ENCODE assay signal across 8 cellular contexts in genomic region chr1:66532798-66533783, GRCh38. TPM values are rescaled to one million over a fixed set of nuclear protein-coding genes. Genes with fewer than 3 reads are reported as not detected.
DNase-seq lines count a peak whose midpoint lies in the region; ATAC-seq and TF ChIP-seq lines count a peak whose summit lies in the region.

No MANE protein-coding gene starts in this region.

- H3K27ac ChIP-seq in GM23338 (ENCODE audit: low read depth), result no peak overlapping the region
- peak overlapping the region; percentile 93 to 98 for H3K27ac ChIP-seq in thoracic aorta

- H3K4me1 ChIP-seq in GM23338 (ENCODE audit: insufficient read depth) (peaks cover 28% of the 10 kb centered on the region), thoracic aorta (ENCODE audit: control insufficient read depth in 1 of 2, low read depth in 2 of 2) (peaks cover 18 to 26% of the 10 kb centered on the region in 2 donors)

- DNase-seq in GM23338 (ENCODE audit: low spot score) (peak; percentile 62), SK-N-DZ (ENCODE audit: low spot score) (peak; percentile 59), endothelial cell (ENCODE audit: low spot score) (peak; percentile 50), memory B cell (ENCODE audit: low spot score in 2 of 2) (no peak), thoracic aorta (ENCODE audit: low spot score) (no peak), middle frontal gyrus (ENCODE audit: extremely low spot score, low spot score) (no peak), HPDE6-E6E7 (ENCODE audit: extremely low spot score) (no peak)

- H3K36me3 Mint-ChIP-seq in GM23338 (ENCODE audit: low read depth), result no peaks in the 10 kb centered on the region
- no peaks in the 10 kb centered on the region for H3K36me3 Mint-ChIP-seq in endothelial cell (ENCODE audit: low read depth, unreplicated experiment)
- no peaks in the 10 kb centered on the region for H3K36me3 Mint-ChIP-seq in memory B cell

- H2AFZ ChIP-seq in GM23338, result peak overlapping the region; percentile 98

- H3K4me3 Mint-ChIP-seq in GM23338 (peak overlapping the region; percentile 89), endothelial cell (ENCODE audit: unreplicated experiment) (peak overlapping the region; percentile 96), memory B cell (peak overlapping the region; percentile 62)

- H3F3A ChIP-seq in GM23338 (replicated peaks; ENCODE audit: low read depth), result no peaks in the 10 kb centered on the region

- H3K9me3 ChIP-seq in thoracic aorta, result no peaks in the 10 kb centered on the region

- no peaks in the 10 kb centered on the region for H3K79me2 ChIP-seq in GM23338 (replicated peaks; ENCODE audit: insufficient read depth)

- ATAC-seq in GM23338, result peak; percentile 76
- ATAC-seq in memory B cell (ENCODE audit: low read depth), result no peak
- peak; percentile 33 for ATAC-seq in thoracic aorta (ENCODE audit: insufficient number of reproducible peaks, low FRiP score, low read depth)
- no peak for ATAC-seq in HG03342 (IDR thresholded peaks at IDR 0.05; ENCODE audit: unreplicated experiment)

- peaks cover 11% of the 10 kb centered on the region for H3K27me3 Mint-ChIP-seq in GM23338 (ENCODE audit: insufficient read depth, low read depth, poor library complexity)
- H3K27me3 Mint-ChIP-seq in endothelial cell (ENCODE audit: unreplicated experiment), result peaks cover 2% of the 10 kb centered on the region
- H3K27me3 Mint-ChIP-seq in memory B cell, result peaks cover 24% of the 10 kb centered on the region

- H3K27ac Mint-ChIP-seq in GM23338 (no peak overlapping the region), endothelial cell (ENCODE audit: unreplicated experiment) (peak overlapping the region; percentile 99), memory B cell (no peak overlapping the region)

- H3K9me3 Mint-ChIP-seq in GM23338 (no peaks in the 10 kb centered on the region), endothelial cell (ENCODE audit: unreplicated experiment) (no peaks in the 10 kb centered on the region), memory B cell (no peaks in the 10 kb centered on the region)

- H3K36me3 ChIP-seq in GM23338 (ENCODE audit: insufficient read depth), result no peaks in the 10 kb centered on the region
- H3K36me3 ChIP-seq in thoracic aorta, result no peaks in the 10 kb centered on the region

- peak overlapping the region; percentile 83 for H3K4me3 ChIP-seq in GM23338
- H3K4me3 ChIP-seq in thoracic aorta, result peak overlapping the region; percentile 76

- TF ChIP-seq CTCF in GM23338 (conservative IDR thresholded peaks at IDR 0.05; ENCODE audit: low read depth in 2 of 2) (no peak), endothelial cell (IDR thresholded peaks at IDR 0.05; ENCODE audit: unreplicated experiment) (no peak), thoracic aorta (IDR thresholded peaks at IDR 0.05) (no peak)

- H3K27me3 ChIP-seq in GM23338 (ENCODE audit: insufficient read depth) (peaks cover 21% of the 10 kb centered on the region), thoracic aorta (replicated peaks; ENCODE audit: insufficient read depth) (no peaks in the 10 kb centered on the region)

- no peaks in the 10 kb centered on the region for H4K20me1 ChIP-seq in GM23338 (replicated peaks; ENCODE audit: insufficient read depth)

- no peaks in the 10 kb centered on the region; the same call in none of the 2 replicates for H3K9me2 ChIP-seq in GM23338 (ENCODE audit: insufficient read depth)

- H3K4me1 Mint-ChIP-seq in GM23338, result peaks cover 32% of the 10 kb centered on the region
- peaks cover 21% of the 10 kb centered on the region for H3K4me1 Mint-ChIP-seq in endothelial cell (ENCODE audit: unreplicated experiment)
- H3K4me1 Mint-ChIP-seq in memory B cell, result peaks cover 14% of the 10 kb centered on the region

- peak overlapping the region; percentile 98 for H3K4me2 ChIP-seq in GM23338

TF ChIP-seq in GM23338, 12 proteins besides CTCF, POLR2A, EP300 and RAD21:
- TF ChIP-seq CREB1 (CRISPR knock-in tag; IDR thresholded peaks at IDR 0.05; ENCODE audit: low read depth), result peak; percentile 72
- TF ChIP-seq ZNF462 (CRISPR knock-in tag; IDR thresholded peaks at IDR 0.05), result no peak

RNA-seq across cellular contexts. Expression of gene SGIP1, which starts 0.9 kb away (rescaled TPM):
- total RNA-seq in GM23338 (2014; rRNA removed; shearing (Covaris generic)), result 2.4 and 4.1 TPM in 2 replicates
- polyA plus RNA-seq in GM23338 (2016; fragmentation: Nextera tagmentation; extraction: Ambion mirVana), result 4.5 and 6.1 TPM in 2 replicates
- 7.2 and 8.8 TPM in 2 replicates for polyA plus RNA-seq in SK-N-DZ (2014; cell fraction: cytosol; rRNA removed)
- 34.6 and 71.6 TPM in 2 replicates for polyA plus RNA-seq in SK-N-DZ (2014; cell fraction: nucleus; rRNA removed)
- total RNA-seq in endothelial cell (ENCODE audit: unreplicated experiment) (32.8 TPM), thoracic aorta (100 to 1,000 TPM in 1 of 2 donors, 10 to 100 TPM in 1; 47.4 to 116 TPM)

Comparison
In these comparisons a context has a peak if more than half of its experiments do, and no peak if none do; other contexts are left out.
1. ATAC-seq: peak in GM23338 (single experiment) and thoracic aorta (single experiment); none in memory B cell (single experiment) and HG03342 (single experiment).
2. DNase-seq: peak in GM23338 (single experiment), SK-N-DZ (single experiment) and endothelial cell (single experiment); none in memory B cell (0 of 2), thoracic aorta (single experiment), middle frontal gyrus (single experiment) and HPDE6-E6E7 (single experiment).
3. Peak in every context shown above with its lines, with median percentiles within 50 percentile points of each other: H3K4me3 Mint-ChIP-seq.